In genomic region chr9:83047839-83048775, GRCh38 we compare ENCODE assay signal across 13 cellular contexts. TPM values are rescaled to one million over a fixed set of nuclear protein-coding genes. Genes with fewer than 3 reads are reported as not detected.
A peak's percentile ranks its signal among the peaks of the same experiment; 100 is the strongest.
DNase-seq lines count a peak whose midpoint lies in the region; ATAC-seq and TF ChIP-seq lines count a peak whose summit lies in the region.
"Had no signal": no experiment of that assay in that cellular context is flagged by ENCODE, and none has a peak within 500 bp of the region (broad histone marks: within the 10 kb centered on the region; RNA-seq: fewer than 3 reads in every experiment).

No MANE protein-coding gene starts in this region.

- no peak overlapping the region for H3K4me2 ChIP-seq in PC-3 (ENCODE audit: low read length)

- ATAC-seq in GM18868 (IDR thresholded peaks at IDR 0.05; ENCODE audit: unreplicated experiment) (peak; percentile 61), PC-3 (peak; percentile 35), GM18909 (IDR thresholded peaks at IDR 0.05; ENCODE audit: poor library complexity, unreplicated experiment) (no peak), GM19023 (IDR thresholded peaks at IDR 0.05; ENCODE audit: unreplicated experiment) (no peak)
- ATAC-seq: activated CD4-positive, alpha-beta T cell treated with anti-CD3 and anti-CD28 coated beads for 36 hours; stimulated activated effector memory CD8-positive, alpha-beta T cell treated with anti-CD3 and anti-CD28 coated beads, Interleukin-12 subunit alpha, Interleukin-12 subunit beta, amount 100 ng/mL, for 72 hours had no signal

- no peaks in the 10 kb centered on the region for H3F3A ChIP-seq in PC-3 (ENCODE audit: low read length, unreplicated experiment)

- H4K20me1 ChIP-seq in PC-3 (ENCODE audit: low read length), result no peaks in the 10 kb centered on the region

- no peak for TF ChIP-seq EP300 in esophagus muscularis mucosa (IDR thresholded peaks at IDR 0.05)

- no peak overlapping the region for H3K4me3 ChIP-seq in PC-3 (ENCODE audit: low read length)
- no peak overlapping the region for H3K4me3 ChIP-seq in esophagus muscularis mucosa

- no TSS peak for BruUV-seq in PC-3 (replicated peaks; lab: Mats Ljungman, UMichigan)

- intact Hi-C loops in PC-3 (cut with micrococcal nuclease), result no loop called here
- intact Hi-C loops in esophagus muscularis mucosa (cut with DNase I), result no loop called here

- 36% methylated on average over 11 of the region's 11 CpGs for WGBS in esophagus muscularis mucosa

- no peak overlapping the region for H3K9ac ChIP-seq in PC-3 (ENCODE audit: low read length)

- no peaks in the 10 kb centered on the region for H3K36me3 ChIP-seq in PC-3 (ENCODE audit: low read depth, low read length)
- no peaks in the 10 kb centered on the region for H3K36me3 ChIP-seq in esophagus muscularis mucosa
- H3K36me3 ChIP-seq: neutrophil had no signal

- TF ChIP-seq POLR2A in esophagus muscularis mucosa (IDR thresholded peaks at IDR 0.05; ENCODE audit: low read depth), result no peak

- no peaks in the 10 kb centered on the region for H3K27me3 ChIP-seq in PC-3 (ENCODE audit: low read length)
- peaks cover 0 to 3% (median 0%) of the 10 kb centered on the region in 4 donors for H3K27me3 ChIP-seq in esophagus muscularis mucosa
- H3K27me3 ChIP-seq: neutrophil had no signal

- POLR2A ChIA-PET in PC-3 (lab: Charles Lee; ENCODE audit: unreplicated experiment), result no interaction called here

- H3K79me2 ChIP-seq in PC-3 (ENCODE audit: low read length), result peaks cover 3% of the 10 kb centered on the region; the same call in 1 of the 2 replicates

- H3K9me3 ChIP-seq in PC-3 (ENCODE audit: low read length) (no peaks in the 10 kb centered on the region), esophagus muscularis mucosa (no peaks in the 10 kb centered on the region)
- H3K9me3 ChIP-seq: neutrophil had no signal

- CTCF ChIA-PET in PC-3 (lab: Charles Lee), result no interaction called here

- TF ChIP-seq CTCF in PC-3 (conservative IDR thresholded peaks at IDR 0.05; ENCODE audit: low read depth, low read length), result no peak
- no peak for TF ChIP-seq CTCF in esophagus muscularis mucosa (IDR thresholded peaks at IDR 0.05)

- DNase-seq in PC-3 (peak; percentile 75), esophagus muscularis mucosa (ENCODE audit: extremely low spot score) (peak; percentile 62), non-pigmented ciliary epithelial cell (ENCODE audit: low read depth) (peak; percentile 28), SKM-1 treated with dmso at 0.1 percent for 144 hours (lab: John Stamatoyannopoulos, UW; ENCODE audit: unreplicated experiment) (no peak), NCI-H2227 treated with DMSO at 0.1 percent for 48 hours (lab: John Stamatoyannopoulos, UW) (no peak)
- DNase-seq: activated CD4-positive, alpha-beta T cell treated with anti-CD3 and anti-CD28 coated beads for 36 hours; NCI-H774 had no signal

- H3K27ac ChIP-seq in PC-3 (ENCODE audit: low read length) (peak overlapping the region; percentile 29), esophagus muscularis mucosa (replicated peaks in 1 of 4) (no peak overlapping the region)
- H3K27ac ChIP-seq: HL-60, neutrophil had no signal

- no peak overlapping the region for H2AFZ ChIP-seq in PC-3 (ENCODE audit: low read length)

- H3K9me2 ChIP-seq in PC-3 (replicated peaks; ENCODE audit: low read length), result no peaks in the 10 kb centered on the region

- H3K4me1 ChIP-seq in PC-3 (ENCODE audit: insufficient read depth, low read length) (peaks cover 9% of the 10 kb centered on the region; the same call in 1 of the 2 replicates), esophagus muscularis mucosa (no peaks in the 10 kb centered on the region)

RNA-seq across cellular contexts. Expression of gene RASEF, which starts 14.8 kb away (rescaled TPM):
- total RNA-seq in PC-3 (2014; rRNA removed) (12.3 and 14.7 TPM in 2 replicates), esophagus muscularis mucosa (under 1 TPM; under 0.01 to 0.42 (median 0.24) TPM)
- total RNA-seq: activated CD4-positive, alpha-beta T cell treated with anti-CD3 and anti-CD28 coated beads for 36 hours had no signal

Comparison
In these comparisons a context has a peak if more than half of its experiments do, and no peak if none do; other contexts are left out.
1. ATAC-seq: peak in GM18868 (single experiment) and PC-3 (single experiment); none in GM18909 (single experiment) and GM19023 (single experiment).
2. DNase-seq: peak in PC-3 (single experiment), esophagus muscularis mucosa (single experiment) and non-pigmented ciliary epithelial cell (single experiment); none in SKM-1 treated with dmso at 0.1 percent for 144 hours (single experiment) and NCI-H2227 treated with DMSO at 0.1 percent for 48 hours (single experiment).